ENCODE assay signal across 14 cellular contexts in the genomic region with DNA sequence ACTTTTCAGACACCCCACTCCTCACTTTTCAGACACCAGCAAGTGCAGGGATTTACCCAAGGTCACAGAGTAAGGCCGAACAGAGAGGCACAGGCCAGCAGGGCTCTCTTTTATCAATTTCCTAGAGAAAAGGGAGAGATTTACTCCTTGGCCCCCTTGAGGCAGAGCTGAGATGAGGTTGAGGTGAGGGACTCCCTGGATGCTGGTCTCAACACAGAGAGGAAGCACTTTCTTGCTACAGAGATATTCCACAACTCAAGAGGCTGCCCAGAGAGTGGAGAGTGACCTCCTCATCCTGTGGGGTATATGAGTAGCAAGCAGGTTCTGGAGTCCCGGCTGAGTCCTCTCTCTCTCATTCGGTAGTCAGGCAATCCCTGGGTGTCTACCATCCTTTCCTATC. TPM values are rescaled to one million over a fixed set of nuclear protein-coding genes. Genes with fewer than 3 reads are reported as not detected.
A peak's percentile ranks its signal among the peaks of the same experiment; 100 is the strongest.
DNase-seq lines count a peak whose midpoint lies in the region; ATAC-seq and TF ChIP-seq lines count a peak whose summit lies in the region.
"Had no signal": no experiment of that assay in that cellular context is flagged by ENCODE, and none has a peak within 500 bp of the region (broad histone marks: within the 10 kb centered on the region; RNA-seq: fewer than 3 reads in every experiment).

No MANE protein-coding gene starts in this region.

- H3K9me3 Mint-ChIP-seq in HFFc6 (no peaks in the 10 kb centered on the region), naive B cell (no peaks in the 10 kb centered on the region)
- H3K9me3 Mint-ChIP-seq in activated T-helper 17 cell treated with anti-CD3 and anti-CD28 coated beads, Interleukin-2, amount 50 U/mL, for 72 hours = no peaks in the 10 kb centered on the region
- H3K9me3 Mint-ChIP-seq in activated CD4-positive, alpha-beta memory T cell treated with anti-CD3 and anti-CD28 coated beads for 36 hours = no peaks in the 10 kb centered on the region

- H3K36me3 ChIP-seq in BLaER1 = peaks cover 3% of the 10 kb centered on the region; the same call in 1 of the 2 replicates

- H3K4me3 ChIP-seq in BLaER1 = no peak overlapping the region; the same call in 1 of the 2 replicates
- H3K4me3 ChIP-seq: SJSA1 had no signal

- H3K27ac Mint-ChIP-seq in HFFc6 (peak overlapping the region; percentile 84), naive B cell (peak overlapping the region in 1 of 6 donors; percentile 29)
- H3K27ac Mint-ChIP-seq in activated T-helper 17 cell treated with anti-CD3 and anti-CD28 coated beads, Interleukin-2, amount 50 U/mL, for 72 hours = no peak overlapping the region
- H3K27ac Mint-ChIP-seq in activated CD4-positive, alpha-beta memory T cell treated with anti-CD3 and anti-CD28 coated beads for 36 hours = no peak overlapping the region

- intact Hi-C loops in activated CD4-positive, alpha-beta memory T cell treated with anti-CD3 and anti-CD28 coated beads for 36 hours (cut with micrococcal nuclease) = loop anchor here (5.0 kb wide), 1 partner anchor 86 kb away; no protein-coding TSS in a partner anchor

- peak overlapping the region; percentile 90 for H3K27ac ChIP-seq in BLaER1
- H3K27ac ChIP-seq: SJSA1 had no signal

- H3K36me3 Mint-ChIP-seq in HFFc6 (ENCODE audit: low read depth) (peaks cover 5% of the 10 kb centered on the region; the same call in 1 of the 2 replicates), naive B cell (peaks cover 0 to 8% of the 10 kb centered on the region in 2 donors)
- no peaks in the 10 kb centered on the region for H3K36me3 Mint-ChIP-seq in activated T-helper 17 cell treated with anti-CD3 and anti-CD28 coated beads, Interleukin-2, amount 50 U/mL, for 72 hours (ENCODE audit: low read depth)
- H3K36me3 Mint-ChIP-seq in activated CD4-positive, alpha-beta memory T cell treated with anti-CD3 and anti-CD28 coated beads for 36 hours = no peaks in the 10 kb centered on the region

- H3K4me1 ChIP-seq in BLaER1 = peaks cover 40% of the 10 kb centered on the region

- POLR2A ChIA-PET in activated CD4-positive, alpha-beta memory T cell treated with anti-CD3 and anti-CD28 coated beads for 36 hours (lab: Charles Lee) = no interaction called here

- H4K20me1 ChIP-seq in BLaER1 = peaks cover 27% of the 10 kb centered on the region

- CTCF ChIA-PET in activated CD4-positive, alpha-beta memory T cell treated with anti-CD3 and anti-CD28 coated beads for 36 hours (lab: Charles Lee) = interaction anchor here (0.9 to 6.0 kb wide), 11 partner anchors 8 to 355 kb away, joined by 3 to 123 read pairs (median 4); no protein-coding TSS in a partner anchor

- peaks cover 27% of the 10 kb centered on the region for H3K27me3 ChIP-seq in BLaER1
- H3K27me3 ChIP-seq: SJSA1 had no signal

- H3K27me3 Mint-ChIP-seq in HFFc6 (ENCODE audit: insufficient read depth) = no peaks in the 10 kb centered on the region; the same call in 1 of the 2 replicates
- H3K27me3 Mint-ChIP-seq in activated T-helper 17 cell treated with anti-CD3 and anti-CD28 coated beads, Interleukin-2, amount 50 U/mL, for 72 hours = peaks cover 6% of the 10 kb centered on the region
- peaks cover 19 to 39% (median 33%) of the 10 kb centered on the region in 3 donors for H3K27me3 Mint-ChIP-seq in naive B cell
- peaks cover 11% of the 10 kb centered on the region for H3K27me3 Mint-ChIP-seq in activated CD4-positive, alpha-beta memory T cell treated with anti-CD3 and anti-CD28 coated beads for 36 hours

- peak overlapping the region; percentile 77; the same call in 1 of the 2 replicates for H3K9ac ChIP-seq in BLaER1

- H3K9me3 ChIP-seq in BLaER1 = no peaks in the 10 kb centered on the region
- H3K9me3 ChIP-seq: SJSA1 had no signal

- 0 out of 2 replicates have a peak overlapping the region, but pooled peaks have one; percentile 86 for H3K4me3 Mint-ChIP-seq in HFFc6
- peak overlapping the region; percentile 73 for H3K4me3 Mint-ChIP-seq in activated T-helper 17 cell treated with anti-CD3 and anti-CD28 coated beads, Interleukin-2, amount 50 U/mL, for 72 hours
- peak overlapping the region in 5 of 8 donors; percentile 51 to 97 (median 64) for H3K4me3 Mint-ChIP-seq in naive B cell
- H3K4me3 Mint-ChIP-seq in activated CD4-positive, alpha-beta memory T cell treated with anti-CD3 and anti-CD28 coated beads for 36 hours = no peak overlapping the region

- peaks cover 39% of the 10 kb centered on the region for H3K4me1 Mint-ChIP-seq in HFFc6 (ENCODE audit: low read depth)
- H3K4me1 Mint-ChIP-seq in activated T-helper 17 cell treated with anti-CD3 and anti-CD28 coated beads, Interleukin-2, amount 50 U/mL, for 72 hours = no peaks in the 10 kb centered on the region
- H3K4me1 Mint-ChIP-seq in naive B cell = peaks cover 11 to 17% (median 14%) of the 10 kb centered on the region in 3 donors
- H3K4me1 Mint-ChIP-seq in activated CD4-positive, alpha-beta memory T cell treated with anti-CD3 and anti-CD28 coated beads for 36 hours (ENCODE audit: low read depth) = peaks cover 6% of the 10 kb centered on the region

- DNase-seq in HFFc6 (no peak), naive B cell (no peak), GDM1 (lab: John Stamatoyannopoulos, UW) (no peak), dermis blood vessel endothelial cell (no peak), DMS79 treated with DMSO at 0.1 percent for 48 hours (lab: John Stamatoyannopoulos, UW) (no peak)
- no peak for DNase-seq in activated CD4-positive, alpha-beta memory T cell treated with anti-CD3 and anti-CD28 coated beads for 36 hours
- DNase-seq: activated CD4-positive, CD25-positive, alpha-beta regulatory T cell treated with anti-CD3 and anti-CD28 coated beads, Interleukin-2, amount 50 U/mL, for 72 hours; NCI-H1092; NCI-H446; stimulated activated CD4-positive, alpha-beta T cell treated with anti-CD3 and anti-CD28 coated beads, Interleukin-4, amount 100 ng/mL, for 1 hour; stimulated activated naive CD4-positive, alpha-beta T cell treated with Interleukin-2 at 50 U/mL for 16 hours had no signal

- peak overlapping the region; percentile 99 for H3K4me2 ChIP-seq in BLaER1

- ATAC-seq in activated T-helper 17 cell treated with anti-CD3 and anti-CD28 coated beads, Interleukin-2, amount 50 U/mL, for 72 hours (replicated peaks) = no peak
- ATAC-seq in naive B cell (ENCODE audit: low read depth in 2 of 2) = no peak

- peak; percentile 53 for TF ChIP-seq CTCF in HFFc6 (IDR thresholded peaks at IDR 0.05)

RNA-seq across cellular contexts. Expression of a gene that starts 2.0 kb away (rescaled TPM):
- 100 to 1,000 TPM in 2 of 6 experiments, 10 to 100 TPM in 4; 84.6 to 112 (median 92.1) TPM for total RNA-seq in HFFc6 (2021; fragmentation: NEBNext Ultra II Directional; extraction: Animal tissue kit (Norgen Biotek cat#: 25700))
- total RNA-seq in activated T-helper 17 cell treated with anti-CD3 and anti-CD28 coated beads, Interleukin-2, amount 50 U/mL, for 72 hours = under 1 TPM; 0.06 to 0.42 TPM
- polyA plus RNA-seq in naive B cell (ENCODE audit: low read depth in 6 of 6) = not detected
- 25.0 and 55.4 TPM in 2 replicates for total RNA-seq in dermis blood vessel endothelial cell
- under 1 TPM in 1 of 2 experiments, not detected in 1; 0.07 TPM for total RNA-seq in activated CD4-positive, alpha-beta memory T cell treated with anti-CD3 and anti-CD28 coated beads for 36 hours

RNA-seq across cellular contexts. Expression of a gene that starts 33.9 kb away (rescaled TPM):
- total RNA-seq in HFFc6 (2021; fragmentation: NEBNext Ultra II Directional; extraction: Animal tissue kit (Norgen Biotek cat#: 25700)) = 1 to 10 TPM in 4 of 6 experiments, under 1 TPM in 2; 0.54 to 2.4 (median 1.9) TPM
- total RNA-seq in activated T-helper 17 cell treated with anti-CD3 and anti-CD28 coated beads, Interleukin-2, amount 50 U/mL, for 72 hours = not detected
- not detected for polyA plus RNA-seq in naive B cell (ENCODE audit: low read depth in 6 of 6)
- total RNA-seq in dermis blood vessel endothelial cell = 0.05 TPM in 1 of 2 replicates, not detected in the other
- not detected for total RNA-seq in activated CD4-positive, alpha-beta memory T cell treated with anti-CD3 and anti-CD28 coated beads for 36 hours
- total RNA-seq: SJSA1 had no signal

Comparison
In these comparisons a context has a peak if more than half of its experiments do, and no peak if none do; other contexts are left out.
1. RNA of a gene that starts 2.0 kb away (total RNA-seq): 84.6 to 112 TPM in HFFc6 and 25.0 to 55.4 TPM in dermis blood vessel endothelial cell; 0.06 to 0.42 TPM in activated T-helper 17 cell treated with anti-CD3 and anti-CD28 coated beads, Interleukin-2, amount 50 U/mL, for 72 hours and 0.07 TPM in activated CD4-positive, alpha-beta memory T cell treated with anti-CD3 and anti-CD28 coated beads for 36 hours; every median in the first group is over 10 times any median in the second.